ENCODE assay signal across 10 cellular contexts in the genomic region with DNA sequence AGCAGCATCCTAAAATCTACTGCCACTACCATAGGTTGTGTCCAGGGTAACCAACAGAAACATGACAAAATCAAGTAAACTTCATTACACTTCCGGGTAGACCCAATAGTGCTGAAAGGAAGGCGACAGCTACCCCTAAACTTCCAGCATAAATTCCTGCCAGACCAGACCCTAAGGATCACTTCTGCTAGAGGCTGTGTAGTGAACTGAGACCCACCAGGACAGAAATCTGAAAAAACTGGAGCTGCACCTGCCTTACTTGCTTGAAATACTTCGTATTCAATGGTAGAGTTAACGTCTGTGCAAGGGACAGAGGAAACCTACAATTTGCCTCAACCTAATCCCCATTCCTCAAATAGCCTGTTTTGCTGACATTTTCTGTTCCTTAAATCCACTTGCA. TPM values are rescaled to one million over a fixed set of nuclear protein-coding genes. Genes with fewer than 3 reads are reported as not detected.
A peak's percentile ranks its signal among the peaks of the same experiment; 100 is the strongest.
DNase-seq lines count a peak whose midpoint lies in the region; ATAC-seq and TF ChIP-seq lines count a peak whose summit lies in the region.
"Had no signal": no experiment of that assay in that cellular context is flagged by ENCODE, and none has a peak within 500 bp of the region (broad histone marks: within the 10 kb centered on the region; RNA-seq: fewer than 3 reads in every experiment).

No MANE protein-coding gene starts in this region.

- no peak for DNase-seq in DND-41
- no peak for DNase-seq in adipocyte (ENCODE audit: low read depth)
- DNase-seq in natural killer cell, result no peak
- no peak for DNase-seq in NK-92 treated with Interleukin-12 subunit alpha and Interleukin-12 subunit beta, amount 100 ng/mL, for 24 hours (lab: John Stamatoyannopoulos, UW)
- DNase-seq in NCI-H1417 (lab: John Stamatoyannopoulos, UW), result no peak
- DNase-seq in T-helper 9 cell, result no peak
- DNase-seq in T1000 (lab: John Stamatoyannopoulos, UW), result no peak
- DNase-seq: NCI-H526 had no signal

- no peaks in the 10 kb centered on the region for H3K27me3 Mint-ChIP-seq in IgD-negative memory B cell
- no peaks in the 10 kb centered on the region for H3K27me3 Mint-ChIP-seq in natural killer cell (ENCODE audit: low read depth in 2 of 2)

- intact Hi-C loops in natural killer cell (cut with micrococcal nuclease), result no loop called here

- peaks cover 78% of the 10 kb centered on the region for H3K36me3 ChIP-seq in DND-41 (ENCODE audit: insufficient read depth, low read length)
- H3K36me3 ChIP-seq in adipocyte (ENCODE audit: control insufficient read depth, insufficient read depth, low read length, severe bottlenecking), result peaks cover 6% of the 10 kb centered on the region
- H3K36me3 ChIP-seq: prostate gland had no signal

- H3K27ac Mint-ChIP-seq in IgD-negative memory B cell (peak overlapping the region; percentile 96 to 99 (median 97)), natural killer cell (peak overlapping the region; percentile 94 to 98)

- H3K9me3 Mint-ChIP-seq in IgD-negative memory B cell, result no peaks in the 10 kb centered on the region
- no peaks in the 10 kb centered on the region for H3K9me3 Mint-ChIP-seq in natural killer cell

- no peaks in the 10 kb centered on the region for H3K36me3 Mint-ChIP-seq in IgD-negative memory B cell
- no peaks in the 10 kb centered on the region for H3K36me3 Mint-ChIP-seq in natural killer cell

- peaks cover 30% of the 10 kb centered on the region for H4K20me1 ChIP-seq in DND-41 (ENCODE audit: insufficient read depth, low read length)

- peak overlapping the region; percentile 90 for H3K9ac ChIP-seq in DND-41 (ENCODE audit: low read depth, low read length)
- peak overlapping the region; percentile 96 for H3K9ac ChIP-seq in adipocyte (ENCODE audit: low read length)

- H3K4me1 Mint-ChIP-seq in IgD-negative memory B cell, result peaks cover 37 to 63% (median 44%) of the 10 kb centered on the region in 3 donors
- peaks cover 26 to 35% of the 10 kb centered on the region in 2 donors for H3K4me1 Mint-ChIP-seq in natural killer cell

- H3K27me3 ChIP-seq in DND-41 (ENCODE audit: insufficient read depth, low read length, poor library complexity), result no peaks in the 10 kb centered on the region
- H3K27me3 ChIP-seq in adipocyte (replicated peaks; ENCODE audit: control insufficient read depth, insufficient read depth, low read length), result no peaks in the 10 kb centered on the region

- peak overlapping the region; percentile 93 for H3K27ac ChIP-seq in DND-41 (ENCODE audit: low read length)

- TF ChIP-seq CTCF in DND-41 (IDR thresholded peaks at IDR 0.05; ENCODE audit: borderline replicate concordance, extremely low read depth, low read length, poor library complexity, severe bottlenecking) (no peak), natural killer cell (IDR thresholded peaks at IDR 0.05) (no peak)

- H3K79me2 ChIP-seq in DND-41 (ENCODE audit: insufficient read depth, low read length), result peaks cover 94% of the 10 kb centered on the region

- peak overlapping the region in 1 of 2 experiments; percentile 77; a peak in 1 of 4 replicates for H3K4me3 ChIP-seq in DND-41 (ENCODE audit: low read depth in 1 of 2, low read length in 2 of 2)
- H3K4me3 ChIP-seq in adipocyte (ENCODE audit: low read length), result peak overlapping the region; percentile 95

- H3K4me1 ChIP-seq in DND-41 (ENCODE audit: insufficient read depth, low read length), result peaks cover 83% of the 10 kb centered on the region
- H3K4me1 ChIP-seq in adipocyte (ENCODE audit: control insufficient read depth, insufficient read depth, low read length), result peaks cover 51% of the 10 kb centered on the region
- H3K4me1 ChIP-seq: prostate gland had no signal

- H3K4me2 ChIP-seq in DND-41 (ENCODE audit: insufficient read depth, low read length), result peak overlapping the region; percentile 70

- H2AFZ ChIP-seq in DND-41 (ENCODE audit: low read depth, low read length), result no peak overlapping the region

- peak overlapping the region; percentile 92 to 99 (median 96) for H3K4me3 Mint-ChIP-seq in IgD-negative memory B cell
- H3K4me3 Mint-ChIP-seq in natural killer cell, result peak overlapping the region; percentile 96

- ATAC-seq in DND-41 (ENCODE audit: insufficient read depth, low read depth) (no peak), natural killer cell (no peak)

- H3K9me3 ChIP-seq in DND-41 (ENCODE audit: insufficient read depth, low read length, severe bottlenecking), result no peaks in the 10 kb centered on the region
- no peaks in the 10 kb centered on the region for H3K9me3 ChIP-seq in adipocyte (ENCODE audit: control insufficient read depth, low read length)
- H3K9me3 ChIP-seq: prostate gland had no signal

RNA-seq across cellular contexts. Expression of a gene that starts 1.0 kb away (rescaled TPM):
- 30.6 TPM for polyA plus RNA-seq in IgD-negative memory B cell
- 10 to 100 TPM; 79.5 to 95.8 (median 88.7) TPM for total RNA-seq in natural killer cell

RNA-seq across cellular contexts. Expression of a gene that starts 6.3 kb away (rescaled TPM):
- 61.3 TPM for polyA plus RNA-seq in IgD-negative memory B cell
- total RNA-seq in natural killer cell, result 10 to 100 TPM; 11.4 to 18.3 (median 16.4) TPM
